21 cellular contexts compared by ENCODE assay signal in genomic region chr14:69863083-69863482, GRCh38. TPM values are rescaled to one million over a fixed set of nuclear protein-coding genes. Genes with fewer than 3 reads are reported as not detected.
"Had no signal": no experiment of that assay in that cellular context is flagged by ENCODE, and none has a peak within 500 bp of the region (broad histone marks: within the 10 kb centered on the region; RNA-seq: fewer than 3 reads in every experiment).

No MANE protein-coding gene starts in this region.

- H3K9me3 ChIP-seq: adrenal gland, lower lobe of right lung, prostate gland, uterus had no signal

- DNase-seq: activated CD4-positive, alpha-beta T cell treated with anti-CD3 and anti-CD28 coated beads, Interleukin-2, amount 50 U/mL, for 1 hour; activated CD4-positive, CD25-positive, alpha-beta regulatory T cell treated with anti-CD3 and anti-CD28 coated beads, Interleukin-2, amount 50 U/mL, for 72 hours; activated CD8-positive, alpha-beta memory T cell treated with anti-CD3 and anti-CD28 coated beads for 24 hours; activated CD8-positive, alpha-beta memory T cell treated with anti-CD3 and anti-CD28 coated beads, Interleukin-2, amount 50 U/mL, for 4 hours; activated naive CD4-positive, alpha-beta T cell; activated T-cell treated with anti-CD3 and anti-CD28 coated beads, Interleukin-2, amount 50 U/mL, for 4 hours; adrenal gland; cortex of kidney; foreskin keratinocyte; left colon; lower lobe of right lung; naive B cell; transverse colon; uterus; WERI-Rb-1 had no signal

- H3K36me3 Mint-ChIP-seq: activated naive CD8-positive, alpha-beta T cell had no signal

- H3K36me3 ChIP-seq: adrenal gland, lower lobe of right lung, prostate gland, transverse colon, uterus, WERI-Rb-1 had no signal

- H3K4me1 ChIP-seq: adrenal gland, foreskin keratinocyte, lower lobe of right lung, prostate gland, transverse colon, uterus had no signal

- H3K27me3 ChIP-seq: adrenal gland, foreskin keratinocyte, transverse colon, uterus had no signal

- H3K9me3 Mint-ChIP-seq: activated T-helper 2 cell treated with anti-CD3 and anti-CD28 coated beads, Interferon-gamma antibody, Interleukin-2, Interleukin-4, amounts not matched to agents 10 μg/mL and 5 μg/mL and 100 μg/mL, durations not matched to agents 14 hours and 24 hours and 36 hours had no signal

- H3K27ac Mint-ChIP-seq: activated naive CD8-positive, alpha-beta T cell; activated T-helper 2 cell treated with anti-CD3 and anti-CD28 coated beads, Interferon-gamma antibody, Interleukin-2, Interleukin-4, amounts not matched to agents 10 μg/mL and 5 μg/mL and 100 μg/mL, durations not matched to agents 14 hours and 24 hours and 36 hours; naive B cell had no signal

- ATAC-seq: activated T-cell treated with anti-CD3 and anti-CD28 coated beads, Interleukin-2, amount 50 U/mL, for 4 hours; foreskin keratinocyte; left colon; lower lobe of right lung had no signal

- H3K4me3 ChIP-seq: adrenal gland, lower lobe of right lung, prostate gland, transverse colon, uterus had no signal

- H3K27ac ChIP-seq: adrenal gland, foreskin keratinocyte, lower lobe of right lung, prostate gland, transverse colon, uterus, WERI-Rb-1 had no signal

- H3K4me3 Mint-ChIP-seq: activated naive CD8-positive, alpha-beta T cell; activated T-cell treated with anti-CD3 and anti-CD28 coated beads, Interleukin-2, amount 50 U/mL, for 4 hours; naive B cell; neural crest cell had no signal

- H3K4me1 Mint-ChIP-seq: naive B cell had no signal

RNA-seq across cellular contexts. Expression of gene SMOC1, which starts 16.1 kb away (rescaled TPM):
- total RNA-seq: activated T-helper 2 cell treated with anti-CD3 and anti-CD28 coated beads, Interferon-gamma antibody, Interleukin-2, Interleukin-4, amounts not matched to agents 10 μg/mL and 5 μg/mL and 100 μg/mL, durations not matched to agents 14 hours and 24 hours and 36 hours; fibroblast of lung; T-helper 2 cell treated with Interferon-gamma antibody and Interleukin-4, amounts not matched to agents 100 ng/mL and 5 ng/mL, for 36 hours had no signal
